ENCODE assay signal across 19 cellular contexts in the genomic region with DNA sequence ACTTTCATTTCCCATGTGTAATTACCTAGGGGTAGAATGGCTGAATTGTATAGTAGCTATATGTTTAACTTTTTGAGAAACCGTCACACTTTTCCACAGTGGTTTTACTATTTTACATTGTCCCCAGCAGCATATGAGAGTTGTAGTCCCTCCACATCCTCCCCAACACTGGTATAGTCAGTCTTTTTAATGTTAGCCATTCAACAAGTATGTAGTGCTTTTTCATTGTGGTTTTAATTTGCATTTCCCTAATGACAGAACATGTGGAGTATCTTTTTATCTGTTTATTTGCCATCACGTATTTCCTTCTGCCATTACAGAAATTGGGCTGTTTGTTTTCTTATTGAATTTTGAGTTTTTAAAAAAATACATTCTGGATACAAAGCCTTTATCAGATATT.
DNase-seq lines count a peak whose midpoint lies in the region; ATAC-seq and TF ChIP-seq lines count a peak whose summit lies in the region.
"Had no signal": no experiment of that assay in that cellular context is flagged by ENCODE, and none has a peak within 500 bp of the region (broad histone marks: within the 10 kb centered on the region; RNA-seq: fewer than 3 reads in every experiment).

No MANE protein-coding gene starts in this region.

- H2AFZ ChIP-seq in Loucy (ENCODE audit: low read length) (no peak overlapping the region), OCI-LY7 (ENCODE audit: low read length) (0 out of 2 replicates have a peak overlapping the region, but pooled peaks have one; percentile 2)
- H2AFZ ChIP-seq: GM23248 had no signal

- H3K36me3 Mint-ChIP-seq in activated naive CD4-positive, alpha-beta T cell treated with anti-CD3 and anti-CD28 coated beads, Interleukin-2, amount 50 U/mL, for 24 hours = peaks cover 1% of the 10 kb centered on the region
- H3K36me3 Mint-ChIP-seq in activated naive CD4-positive, alpha-beta T cell treated with anti-CD3 and anti-CD28 coated beads, Interleukin-2, amount 50 U/mL, for 72 hours = no peaks in the 10 kb centered on the region
- H3K36me3 Mint-ChIP-seq: IgD-negative memory B cell had no signal

- H3K27ac Mint-ChIP-seq in activated naive CD4-positive, alpha-beta T cell treated with anti-CD3 and anti-CD28 coated beads, Interleukin-2, amount 50 U/mL, for 24 hours = peak overlapping the region; percentile 14
- H3K27ac Mint-ChIP-seq in activated naive CD4-positive, alpha-beta T cell treated with anti-CD3 and anti-CD28 coated beads, Interleukin-2, amount 50 U/mL, for 72 hours = no peak overlapping the region
- H3K27ac Mint-ChIP-seq: CD4-positive, alpha-beta T cell; IgD-negative memory B cell had no signal

- no peaks in the 10 kb centered on the region for H3K9me2 ChIP-seq in Loucy (replicated peaks; ENCODE audit: low read depth, low read length)
- no peaks in the 10 kb centered on the region for H3K9me2 ChIP-seq in OCI-LY7 (ENCODE audit: insufficient read depth, low read length)

- no peaks in the 10 kb centered on the region for H3K27me3 Mint-ChIP-seq in activated naive CD4-positive, alpha-beta T cell treated with anti-CD3 and anti-CD28 coated beads, Interleukin-2, amount 50 U/mL, for 24 hours
- H3K27me3 Mint-ChIP-seq: CD4-positive, alpha-beta T cell had no signal

- H3K4me2 ChIP-seq in Loucy (ENCODE audit: low read depth, low read length, poor library complexity, severe bottlenecking) = peak overlapping the region; percentile 26
- peak overlapping the region; percentile 27 for H3K4me2 ChIP-seq in OCI-LY7 (ENCODE audit: low read length)
- H3K4me2 ChIP-seq: A549 had no signal

- ATAC-seq in activated naive CD4-positive, alpha-beta T cell treated with anti-CD3 and anti-CD28 coated beads, Interleukin-2, amount 50 U/mL, for 72 hours = no peak
- ATAC-seq in aorta (ENCODE audit: low FRiP score) = no peak
- ATAC-seq: A549, HepG2 had no signal

- TF ChIP-seq CTCF in Loucy (conservative IDR thresholded peaks at IDR 0.05; ENCODE audit: low read length) = no peak
- no peak for TF ChIP-seq CTCF in OCI-LY7 (conservative IDR thresholded peaks at IDR 0.05; ENCODE audit: low read length)

- BruUV-seq in OCI-LY7 (replicated peaks; lab: Mats Ljungman, UMichigan) = no TSS peak

- no peaks in the 10 kb centered on the region for H3K9me3 Mint-ChIP-seq in activated naive CD4-positive, alpha-beta T cell treated with anti-CD3 and anti-CD28 coated beads, Interleukin-2, amount 50 U/mL, for 24 hours
- H3K9me3 Mint-ChIP-seq in activated naive CD4-positive, alpha-beta T cell treated with anti-CD3 and anti-CD28 coated beads, Interleukin-2, amount 50 U/mL, for 72 hours = no peaks in the 10 kb centered on the region
- H3K9me3 Mint-ChIP-seq: CD4-positive, alpha-beta T cell; IgD-negative memory B cell had no signal

- H3K79me2 ChIP-seq in Loucy (ENCODE audit: insufficient read depth, low read length) (no peaks in the 10 kb centered on the region), OCI-LY7 (ENCODE audit: insufficient read depth, low read depth, low read length) (peaks cover 31% of the 10 kb centered on the region; the same call in 1 of the 2 replicates)

- H4K20me1 ChIP-seq in Loucy (ENCODE audit: insufficient read depth, low read length, poor library complexity, severe bottlenecking) = no peaks in the 10 kb centered on the region
- H4K20me1 ChIP-seq in OCI-LY7 (ENCODE audit: insufficient read depth, low read length) = no peaks in the 10 kb centered on the region

- H3K4me3 ChIP-seq in Loucy (ENCODE audit: low read length, poor library complexity, severe bottlenecking) (no peak overlapping the region), OCI-LY7 (ENCODE audit: low read depth, low read length, poor library complexity, severe bottlenecking) (no peak overlapping the region), aorta (ENCODE audit: low read length in 2 of 2) (no peak overlapping the region)
- H3K4me3 ChIP-seq: A549, GM23248, HAP-1 had no signal

- intact Hi-C loops in OCI-LY7 (cut with micrococcal nuclease; ENCODE audit: unreplicated experiment) (no loop called here), aorta (cut with DNase I) (no loop called here)

- CTCF ChIA-PET in OCI-LY7 (lab: Charles Lee; ENCODE audit: unreplicated experiment) = no interaction called here

- peaks cover 49% of the 10 kb centered on the region for H3K4me1 ChIP-seq in Loucy (ENCODE audit: insufficient read depth, low read length, poor library complexity, severe bottlenecking)
- peaks cover 48% of the 10 kb centered on the region for H3K4me1 ChIP-seq in OCI-LY7 (ENCODE audit: insufficient read depth, low read length, poor library complexity, severe bottlenecking)
- H3K4me1 ChIP-seq in aorta (ENCODE audit: control insufficient read depth in 1 of 2, insufficient read depth in 2 of 2, low read length in 2 of 2) = peaks cover 0 to 3% of the 10 kb centered on the region in 2 donors
- H3K4me1 ChIP-seq: A549, HAP-1 had no signal

- no peak overlapping the region for H3K4me3 Mint-ChIP-seq in activated naive CD4-positive, alpha-beta T cell treated with anti-CD3 and anti-CD28 coated beads, Interleukin-2, amount 50 U/mL, for 24 hours
- H3K4me3 Mint-ChIP-seq: CD4-positive, alpha-beta T cell; IgD-negative memory B cell had no signal

- DNase-seq in activated naive CD4-positive, alpha-beta T cell treated with anti-CD3 and anti-CD28 coated beads, Interleukin-2, amount 50 U/mL, for 72 hours (ENCODE audit: low spot score in 2 of 2) = no peak
- peak; percentile 25 for DNase-seq in OCI-LY7 (ENCODE audit: low spot score)
- peak; percentile 19 for DNase-seq in fibroblast of peridontal ligament (ENCODE audit: extremely low read depth)
- DNase-seq in NCI-H1694 treated with DMSO at 0.1 percent for 48 hours (lab: John Stamatoyannopoulos, UW) = no peak
- DNase-seq in NCI-H748 (lab: John Stamatoyannopoulos, UW; ENCODE audit: unreplicated experiment) = no peak
- DNase-seq in aorta = no peak
- DNase-seq: AML-193; CD4-positive, alpha-beta T cell; DMS79 treated with DMSO at 0.1 percent for 48 hours; GM23248; KBM-7 had no signal

- POLR2A ChIA-PET in OCI-LY7 (lab: Charles Lee) = interaction anchor here (0.6 to 3.9 kb wide), 9 partner anchors 8 to 149 kb away, joined by 3 to 26 read pairs (median 4); no protein-coding TSS in a partner anchor

- H3K36me3 ChIP-seq in Loucy (ENCODE audit: insufficient read depth, low read length) (no peaks in the 10 kb centered on the region), OCI-LY7 (ENCODE audit: insufficient read depth, low read length) (peaks cover 10% of the 10 kb centered on the region; the same call in 1 of the 2 replicates), aorta (ENCODE audit: control insufficient read depth in 1 of 2, insufficient read depth in 2 of 2, low read length in 1 of 2) (no peaks in the 10 kb centered on the region)
- H3K36me3 ChIP-seq: HAP-1 had no signal

- H3F3A ChIP-seq in Loucy (ENCODE audit: low read depth) = peaks cover 4% of the 10 kb centered on the region; the same call in 1 of the 2 replicates

- 58 to 63% methylated on average over 2 of the region's 2 CpGs for WGBS in aorta, 2 donors

- no peaks in the 10 kb centered on the region for H3K9me3 ChIP-seq in Loucy (ENCODE audit: insufficient read depth, low read depth, low read length)
- no peaks in the 10 kb centered on the region for H3K9me3 ChIP-seq in OCI-LY7 (ENCODE audit: low read length)
- H3K9me3 ChIP-seq in aorta (ENCODE audit: control insufficient read depth, low read length) = no peaks in the 10 kb centered on the region
- H3K9me3 ChIP-seq: A549, HAP-1 had no signal

- peaks cover 7% of the 10 kb centered on the region for H3K4me1 Mint-ChIP-seq in activated naive CD4-positive, alpha-beta T cell treated with anti-CD3 and anti-CD28 coated beads, Interleukin-2, amount 50 U/mL, for 24 hours

- H3K9ac ChIP-seq in Loucy (ENCODE audit: low read depth, low read length, poor library complexity, severe bottlenecking) = no peak overlapping the region
- H3K9ac ChIP-seq: GM23248 had no signal

- H3K27me3 ChIP-seq in Loucy (ENCODE audit: insufficient read depth, low read length, poor library complexity, severe bottlenecking) (no peaks in the 10 kb centered on the region), aorta (ENCODE audit: control insufficient read depth in 1 of 2, insufficient read depth in 2 of 2, low read length in 1 of 2) (no peaks in the 10 kb centered on the region)

- H3K27ac ChIP-seq in OCI-LY7 (ENCODE audit: low read depth, low read length, poor library complexity, severe bottlenecking) (peak overlapping the region; percentile 2), aorta (ENCODE audit: low read depth in 1 of 2, low read length in 2 of 2) (no peak overlapping the region)
- H3K27ac ChIP-seq: 22Rv1, A549, C4-2B, GM23248 had no signal

Comparison
In these comparisons a context has a peak if more than half of its experiments do, and no peak if none do; other contexts are left out.
1. DNase-seq: peak in OCI-LY7 (single experiment) and fibroblast of peridontal ligament (single experiment); none in activated naive CD4-positive, alpha-beta T cell treated with anti-CD3 and anti-CD28 coated beads, Interleukin-2, amount 50 U/mL, for 72 hours (0 of 2), NCI-H1694 treated with DMSO at 0.1 percent for 48 hours (single experiment), NCI-H748 (single experiment) and aorta (0 of 2).